11 cellular contexts compared by ENCODE assay signal in the genomic region with DNA sequence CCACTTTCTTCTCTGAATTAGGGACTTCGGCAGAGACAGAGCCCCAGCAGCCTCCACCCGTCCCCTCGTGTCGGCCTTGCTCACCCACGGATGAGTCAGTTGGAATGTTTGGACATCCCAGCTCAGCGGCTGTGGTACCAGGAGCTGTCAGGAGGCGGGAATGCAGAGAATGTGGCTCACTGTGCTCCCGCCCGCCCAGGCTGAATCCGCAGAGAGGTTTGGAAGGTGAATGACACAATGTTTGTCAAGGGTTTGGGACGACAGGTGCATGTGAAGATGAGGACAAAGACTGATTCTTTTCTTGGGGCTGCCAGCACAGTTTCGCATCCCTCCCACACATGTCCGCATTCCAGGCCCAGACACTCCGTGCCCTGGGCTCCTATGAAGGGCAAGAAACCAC. TPM values are rescaled to one million over a fixed set of nuclear protein-coding genes. Genes with fewer than 3 reads are reported as not detected.
A peak's percentile ranks its signal among the peaks of the same experiment; 100 is the strongest.
DNase-seq lines count a peak whose midpoint lies in the region; FAIRE-seq and TF ChIP-seq lines count a peak whose summit lies in the region.
"Had no signal": no experiment of that assay in that cellular context is flagged by ENCODE, and none has a peak within 500 bp of the region (broad histone marks: within the 10 kb centered on the region; RNA-seq: fewer than 3 reads in every experiment).

No MANE protein-coding gene starts in this region.

- WGBS in testis, 2 donors, result 53 to 63% methylated on average over 14 of the region's 14 CpGs

- H3K4me3 Mint-ChIP-seq in astrocyte (ENCODE audit: unreplicated experiment), result peak overlapping the region; percentile 64

- FAIRE-seq in astrocyte (lab: Jason Lieb, UNC), result peak; percentile 97

- peaks cover 7% of the 10 kb centered on the region for H3K9me3 ChIP-seq in astrocyte (ENCODE audit: insufficient read depth, low read depth, low read length)
- no peaks in the 10 kb centered on the region for H3K9me3 ChIP-seq in testis
- H3K9me3 ChIP-seq: prostate gland had no signal

- no peaks in the 10 kb centered on the region for H4K20me1 ChIP-seq in astrocyte (ENCODE audit: insufficient read depth, low read length)

- DNase-seq in NCI-H2107 treated with DMSO at 0.1 percent for 48 hours (lab: John Stamatoyannopoulos, UW; ENCODE audit: unreplicated experiment) (peak; percentile 7), NCI-H2107 (lab: John Stamatoyannopoulos, UW) (no peak), astrocyte (ENCODE audit: low read depth) (peak; percentile 99), kidney glomerular epithelial cell (lab: John Stamatoyannopoulos, UW) (peak; percentile 99), testis (peak; percentile 64), NCI-H2029 treated with DMSO at 0.1 percent for 48 hours (lab: John Stamatoyannopoulos, UW) (no peak), NCI-H748 (lab: John Stamatoyannopoulos, UW; ENCODE audit: unreplicated experiment) (no peak)
- no peak for DNase-seq in activated CD4-positive, CD25-positive, alpha-beta regulatory T cell treated with anti-CD3 and anti-CD28 coated beads, Interleukin-2, amount 50 U/mL, for 72 hours
- DNase-seq: NCI-H524 treated with DMSO at 0.1 percent for 48 hours had no signal

- H3K27ac ChIP-seq in astrocyte (ENCODE audit: low read depth, low read length), result peak overlapping the region; percentile 100
- peak overlapping the region in 1 of 2 donors; percentile 91 for H3K27ac ChIP-seq in testis
- H3K27ac ChIP-seq: 22Rv1, prostate gland had no signal

- peak overlapping the region; percentile 90 for H3K9ac ChIP-seq in astrocyte (ENCODE audit: low read length)

- TF ChIP-seq CTCF in astrocyte (IDR thresholded peaks at IDR 0.05; ENCODE audit: insufficient read depth, low read depth, low read length) (no peak), testis (IDR thresholded peaks at IDR 0.05) (no peak)

- H3K4me3 ChIP-seq in astrocyte (ENCODE audit: insufficient read depth, low read depth, low read length), result no peak overlapping the region
- no peak overlapping the region for H3K4me3 ChIP-seq in testis
- H3K4me3 ChIP-seq: prostate gland had no signal

- no peaks in the 10 kb centered on the region for H3K79me2 ChIP-seq in astrocyte (ENCODE audit: insufficient read depth, low read length)

- intact Hi-C loops in testis (cut with DNase I; ENCODE audit: low total_unique reads), result no loop called here

- H3K36me3 ChIP-seq in astrocyte (ENCODE audit: insufficient read depth, low read length), result no peaks in the 10 kb centered on the region
- no peaks in the 10 kb centered on the region for H3K36me3 ChIP-seq in testis (ENCODE audit: low read depth, missing control alignments)
- H3K36me3 ChIP-seq: prostate gland had no signal

- peaks cover 8% of the 10 kb centered on the region for H3K9me3 Mint-ChIP-seq in astrocyte (ENCODE audit: unreplicated experiment)

- peaks cover 70% of the 10 kb centered on the region for H3K4me1 ChIP-seq in astrocyte (ENCODE audit: insufficient read depth, low read length)
- peaks cover 63% of the 10 kb centered on the region for H3K4me1 ChIP-seq in testis

- no peak for TF ChIP-seq POLR2A in testis (IDR thresholded peaks at IDR 0.05)

- H3K27me3 Mint-ChIP-seq in astrocyte (ENCODE audit: low read depth, unreplicated experiment), result no peaks in the 10 kb centered on the region

- H2AFZ ChIP-seq in astrocyte (ENCODE audit: low read depth, low read length), result no peak overlapping the region

- H3K4me1 Mint-ChIP-seq in astrocyte (ENCODE audit: low read depth, unreplicated experiment), result peaks cover 58% of the 10 kb centered on the region

- peak overlapping the region; percentile 100 for H3K27ac Mint-ChIP-seq in astrocyte (ENCODE audit: unreplicated experiment)

- H3K27me3 ChIP-seq in astrocyte (ENCODE audit: insufficient read depth, low read length), result no peaks in the 10 kb centered on the region
- H3K27me3 ChIP-seq in testis, result no peaks in the 10 kb centered on the region

- no peaks in the 10 kb centered on the region for H3K36me3 Mint-ChIP-seq in astrocyte (ENCODE audit: low read depth, unreplicated experiment)

- peak overlapping the region; percentile 57 for H3K4me2 ChIP-seq in astrocyte (ENCODE audit: low read length)

RNA-seq across cellular contexts. Expression of a gene that starts 39.6 kb away (rescaled TPM):
- total RNA-seq in astrocyte (63.3 and 100 TPM in 2 replicates), testis (1 to 10 TPM in 1 of 2 donors, under 1 TPM in 1; 0.08 to 1.4 TPM)
- 1.4 TPM for polyA plus RNA-seq in testis (ENCODE audit: insufficient read depth, low read depth, low replicate concordance)

RNA-seq across cellular contexts. Expression of a gene that starts 59.7 kb away (rescaled TPM):
- total RNA-seq in astrocyte (not detected in 2 replicates), testis (1 to 10 TPM in 1 of 2 donors, not detected in 1; 1.6 TPM)
- polyA plus RNA-seq in testis (ENCODE audit: insufficient read depth, low read depth, low replicate concordance), result 0.69 TPM

Comparison
In these comparisons a context has a peak if more than half of its experiments do, and no peak if none do; other contexts are left out.
1. DNase-seq: peak in NCI-H2107 treated with DMSO at 0.1 percent for 48 hours (single experiment), astrocyte (single experiment), kidney glomerular epithelial cell (single experiment) and testis (single experiment); none in NCI-H2107 (single experiment), NCI-H2029 treated with DMSO at 0.1 percent for 48 hours (single experiment), activated CD4-positive, CD25-positive, alpha-beta regulatory T cell treated with anti-CD3 and anti-CD28 coated beads, Interleukin-2, amount 50 U/mL, for 72 hours (single experiment) and NCI-H748 (single experiment).
2. RNA of a gene that starts 39.6 kb away (total RNA-seq): 63.3 to 100 TPM in astrocyte; 0.08 to 1.4 TPM in testis; every median in the first group is over 10 times any median in the second.